15 cellular contexts compared by ENCODE assay signal in the genomic region with DNA sequence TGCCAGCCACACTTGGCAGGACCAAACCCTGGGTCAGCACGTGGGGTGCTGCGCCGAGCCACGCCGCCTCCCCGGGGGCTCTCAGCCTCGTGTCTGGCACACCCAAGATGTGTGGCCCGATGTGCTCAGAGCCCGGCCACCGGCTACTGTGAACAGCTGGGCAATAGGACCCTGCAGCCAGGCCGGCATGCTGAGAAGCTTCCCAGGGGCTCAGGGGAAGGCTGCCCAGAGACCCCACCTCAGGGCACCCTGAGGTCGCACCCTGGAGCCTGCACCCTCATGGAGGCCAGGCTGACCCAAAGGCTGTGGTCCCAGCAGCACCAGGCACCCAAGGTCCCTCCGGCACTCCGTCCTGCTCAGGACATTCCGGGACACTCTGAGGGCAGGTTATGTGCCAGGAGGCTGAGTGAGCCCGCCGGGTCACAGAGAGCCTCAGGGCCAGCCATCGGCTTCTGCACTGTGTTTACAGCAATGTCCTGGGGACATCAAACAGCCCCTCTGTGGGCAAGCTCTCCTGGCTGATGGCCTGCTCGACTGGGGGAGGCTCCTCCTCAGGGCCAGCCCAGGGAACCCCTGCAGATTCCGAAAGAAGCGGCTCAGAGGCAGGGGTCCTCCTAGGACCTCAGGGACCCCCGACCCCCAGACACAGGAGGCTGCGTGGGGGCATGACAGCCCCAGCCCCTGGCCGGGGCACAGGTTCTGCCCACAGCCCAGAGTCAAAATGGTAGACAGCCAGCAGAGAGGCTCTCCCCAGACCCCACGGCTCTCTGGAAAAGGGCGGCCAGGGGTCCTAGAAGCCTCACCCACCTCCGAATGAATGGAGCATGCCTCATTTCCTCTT. TPM values are rescaled to one million over a fixed set of nuclear protein-coding genes. Genes with fewer than 3 reads are reported as not detected.
DNase-seq lines count a peak whose midpoint lies in the region; ATAC-seq and TF ChIP-seq lines count a peak whose summit lies in the region.
"Had no signal": no experiment of that assay in that cellular context is flagged by ENCODE, and none has a peak within 500 bp of the region (broad histone marks: within the 10 kb centered on the region; RNA-seq: fewer than 3 reads in every experiment).

No MANE protein-coding gene starts in this region.

- H3K27me3 ChIP-seq in upper lobe of left lung = no peaks in the 10 kb centered on the region
- H3K27me3 ChIP-seq: neural progenitor cell, tibial nerve had no signal

- H3K36me3 ChIP-seq in mucosa of descending colon (ENCODE audit: low read depth) = no peaks in the 10 kb centered on the region
- peaks cover 0 to 20% (median 8%) of the 10 kb centered on the region in 4 donors for H3K36me3 ChIP-seq in upper lobe of left lung
- H3K36me3 ChIP-seq: neural progenitor cell had no signal

- peaks cover 24% of the 10 kb centered on the region for H3K4me1 ChIP-seq in mucosa of descending colon (ENCODE audit: low read depth)
- peaks cover 6 to 40% (median 18%) of the 10 kb centered on the region in 4 donors for H3K4me1 ChIP-seq in upper lobe of left lung
- H3K4me1 ChIP-seq: Caco-2 had no signal

- peak; percentile 3 for DNase-seq in activated naive CD4-positive, alpha-beta T cell treated with anti-CD3 and anti-CD28 coated beads, Interleukin-2, amount 50 U/mL, for 16 hours
- no peak for DNase-seq in activated naive CD4-positive, alpha-beta T cell treated with Interleukin-2 at 50 U/mL for 16 hours
- DNase-seq in Right ventricle myocardium inferior (ENCODE audit: missing footprints) (peak; percentile 71), mucosa of descending colon (peak in 1 of 3 donors; percentile 50), upper lobe of left lung (peak; percentile 19 to 69), SIG-M5 treated with dmso at 0.1 percent for 504 hours (lab: John Stamatoyannopoulos, UW; ENCODE audit: unreplicated experiment) (no peak), NCI-H345 (lab: John Stamatoyannopoulos, UW) (no peak)
- DNase-seq: ACHN, kidney glomerular epithelial cell, NCI-H2107 had no signal

- 76 to 88% methylated on average over 6 to 17 of the region's 27 CpGs for WGBS in upper lobe of left lung, 2 donors

- no peak for TF ChIP-seq EP300 in upper lobe of left lung (IDR thresholded peaks at IDR 0.05)

- TF ChIP-seq POLR2A in upper lobe of left lung (IDR thresholded peaks at IDR 0.05) = no peak

- no peaks in the 10 kb centered on the region for H3K9me3 ChIP-seq in mucosa of descending colon
- H3K9me3 ChIP-seq in upper lobe of left lung = no peaks in the 10 kb centered on the region
- H3K9me3 ChIP-seq: Caco-2, tibial nerve had no signal

- H3K4me3 ChIP-seq in mucosa of descending colon = no peak overlapping the region
- H3K4me3 ChIP-seq in upper lobe of left lung = no peak overlapping the region
- H3K4me3 ChIP-seq: GM23338, neural progenitor cell, tibial nerve had no signal

- no peak for TF ChIP-seq CTCF in mucosa of descending colon (IDR thresholded peaks at IDR 0.05)
- TF ChIP-seq CTCF in upper lobe of left lung (IDR thresholded peaks at IDR 0.05) = no peak

- peak; percentile 75 for ATAC-seq in Right ventricle myocardium inferior
- peak; percentile 36 for ATAC-seq in mucosa of descending colon
- no peak for ATAC-seq in upper lobe of left lung (ENCODE audit: low FRiP score in 2 of 2)
- no peak for ATAC-seq in GM19467 (IDR thresholded peaks at IDR 0.05; ENCODE audit: unreplicated experiment)
- ATAC-seq: GM23338 had no signal

- intact Hi-C loops in Right ventricle myocardium inferior (cut with DNase I) (no loop called here), mucosa of descending colon (cut with DNase I, micrococcal nuclease) (no loop called here)

- H3K27ac ChIP-seq in upper lobe of left lung = peak overlapping the region in 3 of 4 donors; percentile 78 to 83 (median 83)
- H3K27ac ChIP-seq: neural progenitor cell had no signal

RNA-seq across cellular contexts. Expression of a gene that starts 8.3 kb away (rescaled TPM):
- total RNA-seq in Right ventricle myocardium inferior (8.2 TPM), mucosa of descending colon (10 to 100 TPM; 12.6 to 22.8 (median 12.7) TPM), upper lobe of left lung (10 to 100 TPM; 36.4 to 75.6 (median 49.9) TPM)

Comparison
In these comparisons a context has a peak if more than half of its experiments do, and no peak if none do; other contexts are left out.
1. DNase-seq: peak in activated naive CD4-positive, alpha-beta T cell treated with anti-CD3 and anti-CD28 coated beads, Interleukin-2, amount 50 U/mL, for 16 hours (single experiment), Right ventricle myocardium inferior (single experiment) and upper lobe of left lung (2 of 2); none in activated naive CD4-positive, alpha-beta T cell treated with Interleukin-2 at 50 U/mL for 16 hours (single experiment), SIG-M5 treated with dmso at 0.1 percent for 504 hours (single experiment) and NCI-H345 (single experiment).
2. ATAC-seq: peak in Right ventricle myocardium inferior (single experiment) and mucosa of descending colon (single experiment); none in upper lobe of left lung (0 of 2) and GM19467 (single experiment).